ENCODE assay signal across 4 cellular contexts in the genomic region with DNA sequence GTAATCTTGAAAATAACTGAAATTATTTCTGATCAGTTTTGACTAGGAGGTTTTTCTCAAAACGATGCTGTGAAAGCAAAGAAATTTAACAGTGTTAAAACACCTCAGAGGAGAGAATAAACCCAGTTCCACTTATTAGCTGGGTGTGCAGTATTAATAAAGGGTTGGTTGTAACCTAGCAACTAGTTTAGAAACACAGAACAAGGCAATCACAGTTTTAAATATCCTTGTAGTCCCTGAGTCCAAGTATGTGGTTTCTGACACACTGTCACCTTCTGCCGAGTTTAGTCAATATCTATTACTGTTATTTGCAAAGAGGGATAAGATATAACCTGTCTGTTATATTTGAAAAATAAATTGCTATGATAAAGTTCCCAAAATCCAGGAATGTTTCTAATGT.
"Had no signal": no experiment of that assay in that cellular context is flagged by ENCODE, and none has a peak within 500 bp of the region (broad histone marks: within the 10 kb centered on the region; RNA-seq: fewer than 3 reads in every experiment).

No MANE protein-coding gene starts in this region.

- ATAC-seq: GM23338 had no signal

- DNase-seq: H9, HCEC 1CT, IMR-90 had no signal
